In genomic region chr3:195204360-195205166, GRCh38 we compare ENCODE assay signal across 8 cellular contexts.
DNase-seq lines count a peak whose midpoint lies in the region; ATAC-seq, FAIRE-seq and TF ChIP-seq lines count a peak whose summit lies in the region.

No MANE protein-coding gene starts in this region.

- intact Hi-C loops in adrenal gland (cut with DNase I) (no loop called here), mucosa of descending colon (cut with DNase I, micrococcal nuclease) (loop anchor here in 1 of 2 donors (10.0 kb wide), 1 partner anchor 60 kb away; no protein-coding TSS in a partner anchor)

- no peak overlapping the region for H3K27ac Mint-ChIP-seq in activated CD4-positive, alpha-beta memory T cell treated with anti-CD3 and anti-CD28 coated beads, Interleukin-2, amount 10 ng/mL, durations not matched to agents 7 days and 5 days

- FAIRE-seq in small intestine (lab: Jason Lieb, UNC) = no peak

- no peak overlapping the region for H3K4me3 ChIP-seq in adrenal gland
- no peak overlapping the region for H3K4me3 ChIP-seq in mucosa of descending colon
- H3K4me3 ChIP-seq in small intestine (ENCODE audit: low read depth in 1 of 2, low read length in 2 of 2) = no peak overlapping the region

- CTCF ChIA-PET in activated CD4-positive, alpha-beta memory T cell treated with anti-CD3 and anti-CD28 coated beads, Interleukin-2, amount 10 ng/mL, durations not matched to agents 7 days and 5 days (lab: Charles Lee) = no interaction called here

- peaks cover 9% of the 10 kb centered on the region for H3K4me1 Mint-ChIP-seq in activated CD4-positive, alpha-beta memory T cell treated with anti-CD3 and anti-CD28 coated beads, Interleukin-2, amount 10 ng/mL, durations not matched to agents 7 days and 5 days

- no peak for TF ChIP-seq CTCF in AG09319 (IDR thresholded peaks at IDR 0.05; ENCODE audit: low read depth, low read length)
- TF ChIP-seq CTCF in adrenal gland (IDR thresholded peaks at IDR 0.05) = no peak
- no peak for TF ChIP-seq CTCF in mucosa of descending colon (IDR thresholded peaks at IDR 0.05)

- no peak for TF ChIP-seq POLR2A in adrenal gland (IDR thresholded peaks at IDR 0.05)

- DNase-seq in AG09319 (ENCODE audit: extremely low read depth, low read depth) (peak; percentile 69), adrenal gland (peak in 5 of 7 donors; percentile 37 to 73 (median 52)), mucosa of descending colon (no peak), hippocampal formation (lab: John Stamatoyannopoulos, UW) (no peak), NCI-H1436 (lab: John Stamatoyannopoulos, UW) (no peak), small intestine (no peak)
- no peak for DNase-seq in activated CD4-positive, alpha-beta memory T cell treated with anti-CD3 and anti-CD28 coated beads, Interleukin-2, amount 10 ng/mL, durations not matched to agents 7 days and 5 days

- 46 to 62% (median 49%) methylated on average over 12 to 13 of the region's 13 CpGs for WGBS in adrenal gland, 4 donors
- WGBS in small intestine, 3 donors = 54 to 70% (median 70%) methylated on average over 13 of the region's 13 CpGs

- ATAC-seq in HG03460 (IDR thresholded peaks at IDR 0.05; ENCODE audit: unreplicated experiment) (peak; percentile 31), mucosa of descending colon (peak; percentile 38)

- H3K27me3 Mint-ChIP-seq in activated CD4-positive, alpha-beta memory T cell treated with anti-CD3 and anti-CD28 coated beads, Interleukin-2, amount 10 ng/mL, durations not matched to agents 7 days and 5 days = no peaks in the 10 kb centered on the region

- H3K4me1 ChIP-seq in adrenal gland (replicated peaks in 1 of 2) (peaks cover 19 to 33% of the 10 kb centered on the region in 2 donors), mucosa of descending colon (ENCODE audit: low read depth) (peaks cover 10% of the 10 kb centered on the region), small intestine (ENCODE audit: control insufficient read depth in 2 of 2, insufficient read depth in 1 of 2, low read depth in 1 of 2, low read length in 1 of 2) (no peaks in the 10 kb centered on the region)

- H3K27ac ChIP-seq in adrenal gland = peak overlapping the region in 2 of 5 donors; percentile 70 to 79
- H3K27ac ChIP-seq in small intestine (ENCODE audit: low read depth in 1 of 2, low read length in 1 of 2) = peak overlapping the region in 1 of 2 donors; percentile 6

- no peaks in the 10 kb centered on the region for H3K27me3 ChIP-seq in adrenal gland
- no peaks in the 10 kb centered on the region for H3K27me3 ChIP-seq in small intestine (ENCODE audit: control insufficient read depth in 2 of 2, insufficient read depth in 2 of 2, low read length in 2 of 2)

- H3K36me3 ChIP-seq in adrenal gland (replicated peaks in 1 of 2) (no peaks in the 10 kb centered on the region), mucosa of descending colon (ENCODE audit: low read depth) (no peaks in the 10 kb centered on the region), small intestine (ENCODE audit: control insufficient read depth in 2 of 2, insufficient read depth in 2 of 2, low read length in 2 of 2) (no peaks in the 10 kb centered on the region)

- no peaks in the 10 kb centered on the region for H3K36me3 Mint-ChIP-seq in activated CD4-positive, alpha-beta memory T cell treated with anti-CD3 and anti-CD28 coated beads, Interleukin-2, amount 10 ng/mL, durations not matched to agents 7 days and 5 days (ENCODE audit: low read depth)

- POLR2A ChIA-PET in activated CD4-positive, alpha-beta memory T cell treated with anti-CD3 and anti-CD28 coated beads, Interleukin-2, amount 10 ng/mL, durations not matched to agents 7 days and 5 days (lab: Charles Lee) = no interaction called here

- H3K9me3 Mint-ChIP-seq in activated CD4-positive, alpha-beta memory T cell treated with anti-CD3 and anti-CD28 coated beads, Interleukin-2, amount 10 ng/mL, durations not matched to agents 7 days and 5 days = no peaks in the 10 kb centered on the region

- H3K4me3 Mint-ChIP-seq in activated CD4-positive, alpha-beta memory T cell treated with anti-CD3 and anti-CD28 coated beads, Interleukin-2, amount 10 ng/mL, durations not matched to agents 7 days and 5 days = no peak overlapping the region

- no peaks in the 10 kb centered on the region for H3K9me3 ChIP-seq in adrenal gland (replicated peaks in 1 of 3)
- no peaks in the 10 kb centered on the region for H3K9me3 ChIP-seq in mucosa of descending colon
- H3K9me3 ChIP-seq in small intestine (ENCODE audit: control insufficient read depth, low read depth) = no peaks in the 10 kb centered on the region

Comparison
In these comparisons a context has a peak if more than half of its experiments do, and no peak if none do; other contexts are left out.
1. DNase-seq: peak in AG09319 (single experiment) and adrenal gland (5 of 7); none in mucosa of descending colon (0 of 3), hippocampal formation (0 of 2), activated CD4-positive, alpha-beta memory T cell treated with anti-CD3 and anti-CD28 coated beads, Interleukin-2, amount 10 ng/mL, durations not matched to agents 7 days and 5 days (single experiment), NCI-H1436 (single experiment) and small intestine (single experiment).